6 cellular contexts compared by ENCODE assay signal in the genomic region with DNA sequence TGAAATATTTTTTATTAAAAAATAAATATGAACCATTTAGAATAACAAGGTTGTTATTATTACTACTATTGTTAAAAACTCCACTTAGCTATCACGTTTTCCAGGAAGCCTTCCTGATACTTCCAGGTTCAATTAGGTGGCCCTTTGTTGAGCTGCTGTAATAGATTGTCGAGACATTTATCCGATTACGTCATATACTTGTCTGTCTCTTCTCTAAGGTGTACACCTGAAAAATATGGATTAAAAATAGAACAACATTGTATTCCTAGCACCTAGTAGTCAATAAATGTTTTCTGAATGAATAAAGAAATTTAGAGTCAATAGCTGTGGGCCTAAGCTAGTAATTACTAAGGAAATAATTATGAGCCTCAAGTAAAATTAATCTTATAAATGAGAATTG.
"Had no signal": no experiment of that assay in that cellular context is flagged by ENCODE, and none has a peak within 500 bp of the region (broad histone marks: within the 10 kb centered on the region; RNA-seq: fewer than 3 reads in every experiment).

No MANE protein-coding gene starts in this region.

- H3K9ac ChIP-seq: KMS-11 had no signal

- H3K4me2 ChIP-seq: KMS-11 had no signal

- H3K27ac Mint-ChIP-seq: IgD-negative memory B cell had no signal

- H3K4me3 Mint-ChIP-seq: IgD-negative memory B cell had no signal

- H3K36me3 Mint-ChIP-seq: IgD-negative memory B cell had no signal

- H3K27ac ChIP-seq: HL-60, KMS-11 had no signal

- H3K27me3 Mint-ChIP-seq: IgD-negative memory B cell had no signal

- DNase-seq: KBM-7, KG1 had no signal

- FAIRE-seq: HTR-8/SVneo had no signal

- H3K4me1 Mint-ChIP-seq: IgD-negative memory B cell had no signal
